12 cellular contexts compared by ENCODE assay signal in the genomic region with DNA sequence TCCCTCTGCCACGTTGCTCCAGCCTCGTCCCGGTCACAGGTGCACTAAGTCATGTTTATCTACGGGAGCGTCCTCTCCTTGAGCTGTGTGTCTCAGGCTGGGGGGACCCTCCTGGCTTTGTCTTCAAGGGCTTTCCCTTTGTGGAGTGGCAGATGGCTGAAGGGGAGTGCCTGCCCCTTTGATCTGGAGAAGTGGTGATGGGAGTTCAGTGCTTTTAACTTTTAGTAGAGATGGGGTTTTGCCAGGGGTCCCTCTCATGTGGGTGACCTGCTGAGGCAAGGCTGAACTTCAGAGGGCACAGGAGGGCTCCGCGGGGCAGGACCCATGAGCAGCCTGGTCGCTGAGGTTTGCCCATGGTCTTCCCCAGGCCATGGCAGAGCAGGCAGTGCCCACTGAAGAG.
DNase-seq lines count a peak whose midpoint lies in the region; ATAC-seq, FAIRE-seq and TF ChIP-seq lines count a peak whose summit lies in the region.
"Had no signal": no experiment of that assay in that cellular context is flagged by ENCODE, and none has a peak within 500 bp of the region (broad histone marks: within the 10 kb centered on the region; RNA-seq: fewer than 3 reads in every experiment).

No MANE protein-coding gene starts in this region.

- H3K27me3 Mint-ChIP-seq in activated naive CD8-positive, alpha-beta T cell treated with anti-CD3 and anti-CD28 coated beads for 36 hours = no peaks in the 10 kb centered on the region
- no peaks in the 10 kb centered on the region for H3K27me3 Mint-ChIP-seq in activated naive CD8-positive, alpha-beta T cell treated with anti-CD3 and anti-CD28 coated beads, Interleukin-2, amount 50 U/mL, for 24 hours
- H3K27me3 Mint-ChIP-seq in neural crest cell (ENCODE audit: low read depth) = no peaks in the 10 kb centered on the region

- no peak for TF ChIP-seq CTCF in neural crest cell (conservative IDR thresholded peaks at IDR 0.05)

- no peaks in the 10 kb centered on the region for H3K36me3 Mint-ChIP-seq in activated naive CD8-positive, alpha-beta T cell treated with anti-CD3 and anti-CD28 coated beads for 36 hours
- H3K36me3 Mint-ChIP-seq in activated naive CD8-positive, alpha-beta T cell treated with anti-CD3 and anti-CD28 coated beads, Interleukin-2, amount 50 U/mL, for 24 hours (ENCODE audit: low read depth) = no peaks in the 10 kb centered on the region
- peaks cover 6% of the 10 kb centered on the region for H3K36me3 Mint-ChIP-seq in neural crest cell (ENCODE audit: low read depth)
- H3K36me3 Mint-ChIP-seq: CD8-positive, alpha-beta memory T cell had no signal

- no peak for ATAC-seq in activated naive CD8-positive, alpha-beta T cell treated with anti-CD3 and anti-CD28 coated beads, Interleukin-2, amount 50 U/mL, for 24 hours
- ATAC-seq in HG02763 (IDR thresholded peaks at IDR 0.05; ENCODE audit: unreplicated experiment) = no peak

- no peak for FAIRE-seq in RCC 7860 (lab: Jason Lieb, UNC)
- FAIRE-seq: H1 had no signal

- peak overlapping the region; percentile 26 for H3K27ac Mint-ChIP-seq in activated naive CD8-positive, alpha-beta T cell treated with anti-CD3 and anti-CD28 coated beads for 36 hours
- no peak overlapping the region for H3K27ac Mint-ChIP-seq in activated naive CD8-positive, alpha-beta T cell treated with anti-CD3 and anti-CD28 coated beads, Interleukin-2, amount 50 U/mL, for 24 hours
- H3K27ac Mint-ChIP-seq in neural crest cell (ENCODE audit: unreplicated experiment) = peak overlapping the region; percentile 88
- H3K27ac Mint-ChIP-seq: CD8-positive, alpha-beta memory T cell had no signal

- no peak overlapping the region for H3K4me3 Mint-ChIP-seq in activated naive CD8-positive, alpha-beta T cell treated with anti-CD3 and anti-CD28 coated beads for 36 hours
- no peak overlapping the region for H3K4me3 Mint-ChIP-seq in activated naive CD8-positive, alpha-beta T cell treated with anti-CD3 and anti-CD28 coated beads, Interleukin-2, amount 50 U/mL, for 24 hours
- H3K4me3 Mint-ChIP-seq in neural crest cell = no peak overlapping the region
- H3K4me3 Mint-ChIP-seq: CD8-positive, alpha-beta memory T cell had no signal

- H3K9me3 Mint-ChIP-seq in activated naive CD8-positive, alpha-beta T cell treated with anti-CD3 and anti-CD28 coated beads for 36 hours = no peaks in the 10 kb centered on the region
- H3K9me3 Mint-ChIP-seq in activated naive CD8-positive, alpha-beta T cell treated with anti-CD3 and anti-CD28 coated beads, Interleukin-2, amount 50 U/mL, for 24 hours = no peaks in the 10 kb centered on the region
- no peaks in the 10 kb centered on the region for H3K9me3 Mint-ChIP-seq in neural crest cell
- H3K9me3 Mint-ChIP-seq: CD8-positive, alpha-beta memory T cell had no signal

- DNase-seq in activated naive CD8-positive, alpha-beta T cell treated with anti-CD3 and anti-CD28 coated beads for 36 hours = no peak
- DNase-seq in activated naive CD8-positive, alpha-beta T cell treated with anti-CD3 and anti-CD28 coated beads, Interleukin-2, amount 50 U/mL, for 24 hours = no peak
- DNase-seq in NCI-H510A treated with DMSO at 0.1 percent for 48 hours (lab: John Stamatoyannopoulos, UW) (peak; percentile 44), neural crest cell (ENCODE audit: low read depth, low spot score) (no peak), RCC 7860 (ENCODE audit: low spot score) (no peak)
- no peak for DNase-seq in NK-92 treated with Interleukin-12 subunit alpha and Interleukin-12 subunit beta, amount 100 ng/mL, for 24 hours (lab: John Stamatoyannopoulos, UW)
- DNase-seq: 8988T, AML-193, GF-D8 had no signal

- no peaks in the 10 kb centered on the region for H3K4me1 Mint-ChIP-seq in activated naive CD8-positive, alpha-beta T cell treated with anti-CD3 and anti-CD28 coated beads for 36 hours
- no peaks in the 10 kb centered on the region for H3K4me1 Mint-ChIP-seq in activated naive CD8-positive, alpha-beta T cell treated with anti-CD3 and anti-CD28 coated beads, Interleukin-2, amount 50 U/mL, for 24 hours
- no peaks in the 10 kb centered on the region for H3K4me1 Mint-ChIP-seq in neural crest cell
- H3K4me1 Mint-ChIP-seq: CD8-positive, alpha-beta memory T cell had no signal
